ENCODE assay signal across 11 cellular contexts in genomic region chr15:76285241-76285825, GRCh38. TPM values are rescaled to one million over a fixed set of nuclear protein-coding genes. Genes with fewer than 3 reads are reported as not detected.
A peak's percentile ranks its signal among the peaks of the same experiment; 100 is the strongest.
DNase-seq lines count a peak whose midpoint lies in the region; ATAC-seq and TF ChIP-seq lines count a peak whose summit lies in the region.
"Had no signal": no experiment of that assay in that cellular context is flagged by ENCODE, and none has a peak within 500 bp of the region (broad histone marks: within the 10 kb centered on the region; RNA-seq: fewer than 3 reads in every experiment).

No MANE protein-coding gene starts in this region.

- H3K4me3 Mint-ChIP-seq in neural progenitor cell: no peak overlapping the region
- no peak overlapping the region for H3K4me3 Mint-ChIP-seq in activated CD8-positive, alpha-beta memory T cell treated with anti-CD3 and anti-CD28 coated beads, Interleukin-2, amount 10 ng/mL, durations not matched to agents 7 days and 5 days

- TF ChIP-seq CTCF in brain microvascular endothelial cell (IDR thresholded peaks at IDR 0.05; ENCODE audit: low read depth, low read length, missing control alignments) (peak; percentile 71), neural progenitor cell (IDR thresholded peaks at IDR 0.05) (peak; percentile 50)

- H3K79me2 ChIP-seq in neural progenitor cell (ENCODE audit: low read depth): no peaks in the 10 kb centered on the region

- H3F3A ChIP-seq in neural progenitor cell (ENCODE audit: low read depth): no peaks in the 10 kb centered on the region

- no peak overlapping the region for H2AFZ ChIP-seq in neural progenitor cell (replicated peaks)

- no peaks in the 10 kb centered on the region for H3K27me3 Mint-ChIP-seq in neural progenitor cell (ENCODE audit: insufficient read depth, low read depth)
- H3K27me3 Mint-ChIP-seq in activated CD8-positive, alpha-beta memory T cell treated with anti-CD3 and anti-CD28 coated beads, Interleukin-2, amount 10 ng/mL, durations not matched to agents 7 days and 5 days: no peaks in the 10 kb centered on the region

- H3K9me3 ChIP-seq in neural progenitor cell (ENCODE audit: low read depth): no peaks in the 10 kb centered on the region
- H3K9me3 ChIP-seq: BLaER1 treated with 17β-estradiol and CSF1 and Interleukin-3, amounts not matched to agents 10 nM and 100 nM; ovary; thoracic aorta had no signal

- H3K4me3 ChIP-seq in brain microvascular endothelial cell (ENCODE audit: low read depth, low read length): no peak overlapping the region
- H3K4me3 ChIP-seq in neural progenitor cell: no peak overlapping the region
- H3K4me3 ChIP-seq: BLaER1 treated with 17β-estradiol and CSF1 and Interleukin-3, amounts not matched to agents 10 nM and 100 nM; ovary; thoracic aorta had no signal

- no peaks in the 10 kb centered on the region for H3K4me1 ChIP-seq in neural progenitor cell

- H3K9ac ChIP-seq in neural progenitor cell: no peak overlapping the region

- no peaks in the 10 kb centered on the region for H3K9me3 Mint-ChIP-seq in neural progenitor cell
- H3K9me3 Mint-ChIP-seq in activated CD8-positive, alpha-beta memory T cell treated with anti-CD3 and anti-CD28 coated beads, Interleukin-2, amount 10 ng/mL, durations not matched to agents 7 days and 5 days (ENCODE audit: low read depth): no peaks in the 10 kb centered on the region

- H3K4me2 ChIP-seq in neural progenitor cell: no peak overlapping the region

- peaks cover 17% of the 10 kb centered on the region for H3K36me3 Mint-ChIP-seq in neural progenitor cell
- peaks cover 31% of the 10 kb centered on the region for H3K36me3 Mint-ChIP-seq in activated CD8-positive, alpha-beta memory T cell treated with anti-CD3 and anti-CD28 coated beads, Interleukin-2, amount 10 ng/mL, durations not matched to agents 7 days and 5 days

- in situ Hi-C loops in brain microvascular endothelial cell (cut with HindIII; ENCODE audit: low pct_ligation_motif_present, low sequenced_read_pairs): no loop called here

- H3K36me3 ChIP-seq in brain microvascular endothelial cell (replicated peaks) (peaks cover 18% of the 10 kb centered on the region), neural progenitor cell (peaks cover 3% of the 10 kb centered on the region)
- H3K36me3 ChIP-seq: ovary had no signal

- no peak overlapping the region for H3K27ac ChIP-seq in brain microvascular endothelial cell
- no peak overlapping the region for H3K27ac ChIP-seq in neural progenitor cell
- H3K27ac ChIP-seq: BLaER1 treated with 17β-estradiol and CSF1 and Interleukin-3, amounts not matched to agents 10 nM and 100 nM; ovary; thoracic aorta had no signal

- DNase-seq in NCI-H146 (lab: John Stamatoyannopoulos, UW): peak; percentile 2
- no peak for DNase-seq in NCI-H146 treated with DMSO at 0.1 percent for 48 hours (lab: John Stamatoyannopoulos, UW; ENCODE audit: unreplicated experiment)
- peak; percentile 24 for DNase-seq in LHCN-M2 (ENCODE audit: low read depth)
- DNase-seq in brain microvascular endothelial cell: peak; percentile 4
- DNase-seq in neural progenitor cell (ENCODE audit: low spot score): no peak
- DNase-seq in OCI-M2 (lab: John Stamatoyannopoulos, UW; ENCODE audit: unreplicated experiment): no peak
- no peak for DNase-seq in activated CD8-positive, alpha-beta memory T cell treated with anti-CD3 and anti-CD28 coated beads, Interleukin-2, amount 10 ng/mL, durations not matched to agents 7 days and 5 days
- DNase-seq: ovary had no signal

- CTCF ChIA-PET in activated CD8-positive, alpha-beta memory T cell treated with anti-CD3 and anti-CD28 coated beads, Interleukin-2, amount 10 ng/mL, durations not matched to agents 7 days and 5 days (lab: Charles Lee): interaction anchor here (1.4 to 1.5 kb wide), 2 partner anchors 22 to 50 kb away, joined by 3 read pairs; no protein-coding TSS in a partner anchor

- H3K27me3 ChIP-seq in brain microvascular endothelial cell (replicated peaks): no peaks in the 10 kb centered on the region
- H3K27me3 ChIP-seq in neural progenitor cell: no peaks in the 10 kb centered on the region
- H3K27me3 ChIP-seq: BLaER1 treated with 17β-estradiol and CSF1 and Interleukin-3, amounts not matched to agents 10 nM and 100 nM; ovary had no signal

- ATAC-seq in GM21723 (IDR thresholded peaks at IDR 0.05; ENCODE audit: unreplicated experiment): no peak
- ATAC-seq in activated CD8-positive, alpha-beta memory T cell treated with anti-CD3 and anti-CD28 coated beads, Interleukin-2, amount 10 ng/mL, durations not matched to agents 7 days and 5 days: no peak

- no peaks in the 10 kb centered on the region for H4K20me1 ChIP-seq in neural progenitor cell (ENCODE audit: low read depth)

- H3K4me1 Mint-ChIP-seq in neural progenitor cell: no peaks in the 10 kb centered on the region
- peaks cover 20% of the 10 kb centered on the region for H3K4me1 Mint-ChIP-seq in activated CD8-positive, alpha-beta memory T cell treated with anti-CD3 and anti-CD28 coated beads, Interleukin-2, amount 10 ng/mL, durations not matched to agents 7 days and 5 days

- no peak overlapping the region for H3K27ac Mint-ChIP-seq in neural progenitor cell
- H3K27ac Mint-ChIP-seq in activated CD8-positive, alpha-beta memory T cell treated with anti-CD3 and anti-CD28 coated beads, Interleukin-2, amount 10 ng/mL, durations not matched to agents 7 days and 5 days: no peak overlapping the region

RNA-seq across cellular contexts. Expression of gene ETFA, which starts 25.9 kb away (rescaled TPM):
- 72.8 and 76.8 TPM in 2 replicates for total RNA-seq in LHCN-M2 (2014; rRNA removed)
- 121 TPM for polyA plus RNA-seq in LHCN-M2 (2012)
- 77.3 and 99.3 TPM in 2 replicates for total RNA-seq in neural progenitor cell (ENCODE audit: low replicate concordance)
- total RNA-seq in activated CD8-positive, alpha-beta memory T cell treated with anti-CD3 and anti-CD28 coated beads, Interleukin-2, amount 10 ng/mL, durations not matched to agents 7 days and 5 days: 100 to 1,000 TPM; 119 to 142 TPM

RNA-seq across cellular contexts. Expression of gene ISL2, which starts 51.2 kb away (rescaled TPM):
- total RNA-seq in LHCN-M2 (2014; rRNA removed) (3.0 and 4.1 TPM in 2 replicates), neural progenitor cell (ENCODE audit: low replicate concordance) (not detected in 2 replicates)
- polyA plus RNA-seq in LHCN-M2 (2012): 2.2 TPM
- total RNA-seq in activated CD8-positive, alpha-beta memory T cell treated with anti-CD3 and anti-CD28 coated beads, Interleukin-2, amount 10 ng/mL, durations not matched to agents 7 days and 5 days: 1 to 10 TPM; 2.4 to 3.2 TPM
- total RNA-seq: ovary, thoracic aorta had no signal
- polyA plus RNA-seq: ovary had no signal

Comparison
In these comparisons a context has a peak if more than half of its experiments do, and no peak if none do; other contexts are left out.
1. DNase-seq: peak in NCI-H146 (single experiment), LHCN-M2 (single experiment) and brain microvascular endothelial cell (single experiment); none in NCI-H146 treated with DMSO at 0.1 percent for 48 hours (single experiment), neural progenitor cell (single experiment), OCI-M2 (single experiment) and activated CD8-positive, alpha-beta memory T cell treated with anti-CD3 and anti-CD28 coated beads, Interleukin-2, amount 10 ng/mL, durations not matched to agents 7 days and 5 days (single experiment).